ENCODE assay signal across 19 cellular contexts in the genomic region with DNA sequence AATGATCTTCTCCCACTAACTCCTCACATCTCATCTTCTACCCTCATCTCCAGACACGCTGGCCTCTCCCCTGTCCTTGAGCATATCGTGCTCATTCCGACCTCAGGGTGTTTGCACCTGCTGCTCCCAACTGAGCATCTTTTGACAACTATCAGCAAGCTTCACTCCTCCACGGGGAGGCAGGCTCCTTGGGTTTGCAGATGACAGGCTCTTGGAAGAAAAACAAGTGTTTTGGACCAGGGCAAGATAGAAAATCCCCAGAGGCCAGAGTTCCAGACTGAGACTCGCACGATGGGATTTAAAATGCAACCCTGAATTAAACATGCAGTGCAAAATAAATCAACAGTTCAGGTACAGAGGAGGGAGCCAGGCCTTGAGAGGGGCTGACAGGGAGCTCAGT.
"Had no signal": no experiment of that assay in that cellular context is flagged by ENCODE, and none has a peak within 500 bp of the region (broad histone marks: within the 10 kb centered on the region; RNA-seq: fewer than 3 reads in every experiment).

No MANE protein-coding gene starts in this region.

- H3K9me3 ChIP-seq: SK-N-SH had no signal

- DNase-seq: Kasumi-1, MM.1S, NCI-H1092 treated with DMSO at 0.1 percent for 48 hours, NCI-H1436, NCI-H187, NCI-H2029, NCI-H2081 treated with DMSO at 0.1 percent for 48 hours, NCI-H2227 treated with DMSO at 0.1 percent for 48 hours, NCI-H524, NCI-H526 treated with DMSO at 0.1 percent for 48 hours, NCI-H774, Right ventricle myocardium superior, RPMI8226, SK-N-SH, SW 1271 had no signal

- H3K4me3 ChIP-seq: K562 had no signal

- H3K4me1 Mint-ChIP-seq: IgD-negative memory B cell had no signal

- ATAC-seq: K562 had no signal

- H3K9me3 Mint-ChIP-seq: IgD-negative memory B cell had no signal

- H3K36me3 Mint-ChIP-seq: IgD-negative memory B cell had no signal

- H3K27ac ChIP-seq: HL-60, KMS-11 had no signal

- H3K27ac Mint-ChIP-seq: IgD-negative memory B cell had no signal
